In the genomic region with DNA sequence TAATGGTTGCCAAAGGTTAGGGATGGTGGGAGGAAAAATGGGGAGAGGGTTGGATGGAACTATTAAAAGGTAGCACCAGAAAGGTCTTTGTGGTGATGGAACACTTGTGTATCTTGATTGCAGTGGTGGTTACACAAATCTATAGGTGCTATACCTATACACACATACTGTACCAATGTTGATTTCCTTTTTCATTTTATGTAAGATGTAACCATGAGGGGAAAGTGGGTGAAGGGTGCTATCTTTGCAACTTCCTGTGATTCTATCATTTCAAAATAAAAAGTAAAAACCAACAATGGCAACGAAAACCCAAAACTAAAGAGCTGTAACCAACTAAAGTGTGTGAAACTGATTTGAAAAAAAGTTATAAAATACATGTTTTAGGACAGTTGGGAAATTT, we compare ENCODE assay signal across 9 cellular contexts. TPM values are rescaled to one million over a fixed set of nuclear protein-coding genes. Genes with fewer than 3 reads are reported as not detected.
DNase-seq lines count a peak whose midpoint lies in the region; ATAC-seq and TF ChIP-seq lines count a peak whose summit lies in the region.
"Had no signal": no experiment of that assay in that cellular context is flagged by ENCODE, and none has a peak within 500 bp of the region (broad histone marks: within the 10 kb centered on the region; RNA-seq: fewer than 3 reads in every experiment).

No MANE protein-coding gene starts in this region.

- DNase-seq in activated naive CD4-positive, alpha-beta T cell treated with anti-CD3 and anti-CD28 coated beads, Interleukin-2, amount 50 U/mL, for 72 hours (ENCODE audit: low spot score in 2 of 2): no peak
- DNase-seq in T-helper 17 cell (no peak), glutamatergic neuron (no peak), GM20000 (ENCODE audit: low spot score) (no peak)
- DNase-seq in stimulated activated naive B cell treated with anti-CD40 and anti-IgM and Interleukin-4, amounts not matched to agents 10 μg/mL and 1 μg/mL and 100 μg/mL, for 72 hours: no peak
- DNase-seq: AML-193 had no signal

- TF ChIP-seq CTCF in glutamatergic neuron (IDR thresholded peaks at IDR 0.05; ENCODE audit: partially characterized antibody, unreplicated experiment): no peak
- TF ChIP-seq CTCF in GM20000 (IDR thresholded peaks at IDR 0.05; ENCODE audit: extremely low read depth, missing control alignments): no peak

- peaks cover 29% of the 10 kb centered on the region for H3K36me3 Mint-ChIP-seq in activated naive CD4-positive, alpha-beta T cell treated with anti-CD3 and anti-CD28 coated beads, Interleukin-2, amount 50 U/mL, for 24 hours
- peaks cover 36 to 58% of the 10 kb centered on the region in 2 donors for H3K36me3 Mint-ChIP-seq in activated naive CD4-positive, alpha-beta T cell treated with anti-CD3 and anti-CD28 coated beads, Interleukin-2, amount 50 U/mL, for 72 hours
- peaks cover 6% of the 10 kb centered on the region for H3K36me3 Mint-ChIP-seq in T-helper 17 cell (ENCODE audit: low read depth)
- peaks cover 20% of the 10 kb centered on the region for H3K36me3 Mint-ChIP-seq in glutamatergic neuron (ENCODE audit: unreplicated experiment)
- peaks cover 31 to 43% of the 10 kb centered on the region in 2 donors for H3K36me3 Mint-ChIP-seq in stimulated activated naive B cell treated with anti-CD40 and anti-IgM and Interleukin-4, amounts not matched to agents 10 μg/mL and 1 μg/mL and 100 μg/mL, for 72 hours

- peaks cover 11% of the 10 kb centered on the region for H3K9me3 ChIP-seq in T-helper 17 cell (ENCODE audit: control insufficient read depth, low read length, poor library complexity, severe bottlenecking)

- no peak overlapping the region for H3K27ac Mint-ChIP-seq in activated naive CD4-positive, alpha-beta T cell treated with anti-CD3 and anti-CD28 coated beads, Interleukin-2, amount 50 U/mL, for 24 hours
- H3K27ac Mint-ChIP-seq in activated naive CD4-positive, alpha-beta T cell treated with anti-CD3 and anti-CD28 coated beads, Interleukin-2, amount 50 U/mL, for 72 hours: peak overlapping the region in 1 of 2 donors; percentile 51
- H3K27ac Mint-ChIP-seq in T-helper 17 cell (peak overlapping the region; percentile 44), glutamatergic neuron (ENCODE audit: unreplicated experiment) (peak overlapping the region; percentile 93)
- no peak overlapping the region for H3K27ac Mint-ChIP-seq in stimulated activated naive B cell treated with anti-CD40 and anti-IgM and Interleukin-4, amounts not matched to agents 10 μg/mL and 1 μg/mL and 100 μg/mL, for 72 hours

- H3K4me3 Mint-ChIP-seq in activated naive CD4-positive, alpha-beta T cell treated with anti-CD3 and anti-CD28 coated beads, Interleukin-2, amount 50 U/mL, for 24 hours: peak overlapping the region; percentile 74
- H3K4me3 Mint-ChIP-seq in T-helper 17 cell: no peak overlapping the region
- H3K4me3 Mint-ChIP-seq in glutamatergic neuron (ENCODE audit: unreplicated experiment): peak overlapping the region; percentile 93
- peak overlapping the region; percentile 93 to 94 for H3K4me3 Mint-ChIP-seq in stimulated activated naive B cell treated with anti-CD40 and anti-IgM and Interleukin-4, amounts not matched to agents 10 μg/mL and 1 μg/mL and 100 μg/mL, for 72 hours

- peaks cover 14% of the 10 kb centered on the region for H3K4me1 Mint-ChIP-seq in activated naive CD4-positive, alpha-beta T cell treated with anti-CD3 and anti-CD28 coated beads, Interleukin-2, amount 50 U/mL, for 24 hours
- H3K4me1 Mint-ChIP-seq in T-helper 17 cell: peaks cover 3% of the 10 kb centered on the region
- H3K4me1 Mint-ChIP-seq in glutamatergic neuron (ENCODE audit: low read depth, unreplicated experiment): peaks cover 2% of the 10 kb centered on the region
- H3K4me1 Mint-ChIP-seq in stimulated activated naive B cell treated with anti-CD40 and anti-IgM and Interleukin-4, amounts not matched to agents 10 μg/mL and 1 μg/mL and 100 μg/mL, for 72 hours: peaks cover 10 to 13% of the 10 kb centered on the region in 2 donors

- H3K9me3 Mint-ChIP-seq in activated naive CD4-positive, alpha-beta T cell treated with anti-CD3 and anti-CD28 coated beads, Interleukin-2, amount 50 U/mL, for 24 hours: peaks cover 22% of the 10 kb centered on the region
- peaks cover 19 to 23% of the 10 kb centered on the region in 2 donors for H3K9me3 Mint-ChIP-seq in activated naive CD4-positive, alpha-beta T cell treated with anti-CD3 and anti-CD28 coated beads, Interleukin-2, amount 50 U/mL, for 72 hours
- no peaks in the 10 kb centered on the region for H3K9me3 Mint-ChIP-seq in glutamatergic neuron (ENCODE audit: unreplicated experiment)
- peaks cover 9 to 10% of the 10 kb centered on the region in 2 donors for H3K9me3 Mint-ChIP-seq in stimulated activated naive B cell treated with anti-CD40 and anti-IgM and Interleukin-4, amounts not matched to agents 10 μg/mL and 1 μg/mL and 100 μg/mL, for 72 hours

- peaks cover 8% of the 10 kb centered on the region for H3K27me3 Mint-ChIP-seq in activated naive CD4-positive, alpha-beta T cell treated with anti-CD3 and anti-CD28 coated beads, Interleukin-2, amount 50 U/mL, for 24 hours
- no peaks in the 10 kb centered on the region for H3K27me3 Mint-ChIP-seq in T-helper 17 cell
- peaks cover 2% of the 10 kb centered on the region for H3K27me3 Mint-ChIP-seq in glutamatergic neuron (ENCODE audit: unreplicated experiment)
- H3K27me3 Mint-ChIP-seq in stimulated activated naive B cell treated with anti-CD40 and anti-IgM and Interleukin-4, amounts not matched to agents 10 μg/mL and 1 μg/mL and 100 μg/mL, for 72 hours: no peaks in the 10 kb centered on the region

- no peak for ATAC-seq in activated naive CD4-positive, alpha-beta T cell treated with anti-CD3 and anti-CD28 coated beads, Interleukin-2, amount 50 U/mL, for 72 hours
- ATAC-seq in T-helper 17 cell (no peak), HG03457 (IDR thresholded peaks at IDR 0.05; ENCODE audit: unreplicated experiment) (no peak), GM21717 (IDR thresholded peaks at IDR 0.05; ENCODE audit: unreplicated experiment) (no peak)
- no peak for ATAC-seq in stimulated activated naive B cell treated with anti-CD40 and anti-IgM and Interleukin-4, amounts not matched to agents 10 μg/mL and 1 μg/mL and 100 μg/mL, for 72 hours (replicated peaks)

RNA-seq across cellular contexts. Expression of a gene that starts 0.8 kb away (rescaled TPM):
- total RNA-seq in activated naive CD4-positive, alpha-beta T cell treated with anti-CD3 and anti-CD28 coated beads, Interleukin-2, amount 50 U/mL, for 72 hours: 1 to 10 TPM; 1.0 to 3.5 TPM
- total RNA-seq in T-helper 17 cell: 1 to 10 TPM in 1 of 2 donors, under 1 TPM in 1; 0.62 to 1.6 TPM
- total RNA-seq in glutamatergic neuron (ENCODE audit: unreplicated experiment): 29.8 TPM

RNA-seq across cellular contexts. Expression of a gene that starts 22.9 kb away (rescaled TPM):
- total RNA-seq in activated naive CD4-positive, alpha-beta T cell treated with anti-CD3 and anti-CD28 coated beads, Interleukin-2, amount 50 U/mL, for 72 hours: 1 to 10 TPM; 8.1 to 9.6 TPM
- total RNA-seq in T-helper 17 cell (1 to 10 TPM; 5.0 to 6.3 TPM), glutamatergic neuron (ENCODE audit: unreplicated experiment) (49.0 TPM)

Comparison
In these comparisons a context has a peak if more than half of its experiments do, and no peak if none do; other contexts are left out.
1. H3K27ac Mint-ChIP-seq: peak in T-helper 17 cell (single experiment) and glutamatergic neuron (single experiment); none in activated naive CD4-positive, alpha-beta T cell treated with anti-CD3 and anti-CD28 coated beads, Interleukin-2, amount 50 U/mL, for 24 hours (single experiment) and stimulated activated naive B cell treated with anti-CD40 and anti-IgM and Interleukin-4, amounts not matched to agents 10 μg/mL and 1 μg/mL and 100 μg/mL, for 72 hours (single experiment).